8 cellular contexts compared by ENCODE assay signal in the genomic region with DNA sequence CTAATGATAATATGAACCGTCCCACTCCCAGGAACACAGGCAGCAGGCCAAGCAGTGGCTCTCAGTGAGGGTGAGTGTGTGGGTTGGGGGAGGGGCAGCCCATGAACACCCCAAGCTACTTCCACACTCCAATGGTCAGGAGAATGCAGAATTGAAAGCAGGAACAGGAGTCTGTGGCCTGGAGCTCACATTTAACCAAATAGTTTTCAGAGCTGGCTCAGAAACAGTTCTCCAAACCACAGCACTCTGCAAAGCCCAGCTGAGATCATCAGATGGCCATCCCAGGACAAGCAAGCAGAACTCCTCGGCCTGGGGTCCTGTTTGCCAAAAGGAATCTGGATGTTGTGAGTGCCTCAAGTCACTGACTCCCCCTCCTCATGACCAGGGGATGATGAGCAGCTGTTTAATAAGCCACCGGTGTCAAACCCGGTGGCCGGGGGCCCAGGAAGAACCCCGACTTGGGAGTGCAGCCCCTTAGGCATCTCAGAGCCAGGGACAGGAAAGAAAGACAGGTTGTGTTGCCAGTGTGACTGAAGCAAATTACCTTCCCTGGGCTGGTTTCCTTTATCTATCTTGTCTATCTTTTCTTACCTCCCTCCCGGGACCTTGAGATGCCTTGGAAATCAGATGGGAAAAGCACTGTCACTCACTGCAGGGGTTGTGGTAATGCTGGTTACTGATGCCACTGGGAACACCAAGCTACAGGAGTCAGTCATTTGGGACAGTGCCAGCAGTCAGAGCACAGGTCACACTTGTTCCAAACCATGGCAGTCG. TPM values are rescaled to one million over a fixed set of nuclear protein-coding genes. Genes with fewer than 3 reads are reported as not detected.
DNase-seq lines count a peak whose midpoint lies in the region; ATAC-seq, FAIRE-seq and TF ChIP-seq lines count a peak whose summit lies in the region.

No MANE protein-coding gene starts in this region.

- H3K9me3 ChIP-seq in PC-3 (ENCODE audit: low read length), result no peaks in the 10 kb centered on the region
- no peaks in the 10 kb centered on the region for H3K9me3 ChIP-seq in small intestine (ENCODE audit: control insufficient read depth, low read depth)

- no peak for FAIRE-seq in small intestine (lab: Jason Lieb, UNC)

- POLR2A ChIA-PET in PC-3 (lab: Charles Lee; ENCODE audit: unreplicated experiment), result no interaction called here

- 0 out of 2 replicates have a peak overlapping the region, but pooled peaks have one; percentile 17 for H2AFZ ChIP-seq in PC-3 (ENCODE audit: low read length)

- H4K20me1 ChIP-seq in PC-3 (ENCODE audit: low read length), result no peaks in the 10 kb centered on the region

- TF ChIP-seq CTCF in PC-3 (conservative IDR thresholded peaks at IDR 0.05; ENCODE audit: low read depth, low read length), result no peak

- H3K79me2 ChIP-seq in PC-3 (ENCODE audit: low read length), result no peaks in the 10 kb centered on the region

- H3K4me3 ChIP-seq in PC-3 (ENCODE audit: low read length) (no peak overlapping the region), small intestine (ENCODE audit: low read depth in 1 of 2, low read length in 2 of 2) (no peak overlapping the region)

- intact Hi-C loops in PC-3 (cut with micrococcal nuclease), result no loop called here

- H3F3A ChIP-seq in PC-3 (ENCODE audit: low read length, unreplicated experiment), result peaks cover 14% of the 10 kb centered on the region

- 53 to 63% (median 58%) methylated on average over 8 of the region's 8 CpGs for WGBS in small intestine, 3 donors

- peak; percentile 71 for DNase-seq in PC-3
- DNase-seq in glomerular visceral epithelial cell (ENCODE audit: extremely low spot score), result peak; percentile 99
- DNase-seq in small intestine, result peak; percentile 43
- no peak for DNase-seq in NCI-H1436 (lab: John Stamatoyannopoulos, UW)
- no peak for DNase-seq in activated CD4-positive, CD25-positive, alpha-beta regulatory T cell (lab: John Stamatoyannopoulos, UW)
- DNase-seq in stimulated activated CD4-positive, alpha-beta T cell treated with anti-CD3 and anti-CD28 coated beads, Interleukin-4, amount 100 ng/mL, for 24 hours, result no peak

- CTCF ChIA-PET in PC-3 (lab: Charles Lee), result interaction anchor here (0.5 kb wide), 1 partner anchor 128 kb away, joined by 4 read pairs; no protein-coding TSS in a partner anchor

- peak overlapping the region; percentile 98 for H3K27ac ChIP-seq in PC-3 (ENCODE audit: low read length)
- no peak overlapping the region for H3K27ac ChIP-seq in small intestine (ENCODE audit: low read depth in 1 of 2, low read length in 1 of 2)

- H3K4me2 ChIP-seq in PC-3 (ENCODE audit: low read length), result peak overlapping the region; percentile 51

- H3K9ac ChIP-seq in PC-3 (ENCODE audit: low read length), result peak overlapping the region; percentile 39; the same call in 1 of the 2 replicates

- H3K36me3 ChIP-seq in PC-3 (ENCODE audit: low read depth, low read length), result no peaks in the 10 kb centered on the region
- H3K36me3 ChIP-seq in small intestine (ENCODE audit: control insufficient read depth in 2 of 2, insufficient read depth in 2 of 2, low read length in 2 of 2), result no peaks in the 10 kb centered on the region

- H3K27me3 ChIP-seq in PC-3 (ENCODE audit: low read length) (no peaks in the 10 kb centered on the region), small intestine (ENCODE audit: control insufficient read depth in 2 of 2, insufficient read depth in 2 of 2, low read length in 2 of 2) (no peaks in the 10 kb centered on the region)

- H3K4me1 ChIP-seq in PC-3 (ENCODE audit: insufficient read depth, low read length) (peaks cover 43% of the 10 kb centered on the region), small intestine (ENCODE audit: control insufficient read depth in 2 of 2, insufficient read depth in 1 of 2, low read depth in 1 of 2, low read length in 1 of 2) (peaks cover 0 to 4% of the 10 kb centered on the region in 2 donors)

- BruUV-seq in PC-3 (replicated peaks; lab: Mats Ljungman, UMichigan), result no TSS peak

- ATAC-seq in GM18502 (IDR thresholded peaks at IDR 0.05; ENCODE audit: poor library complexity, unreplicated experiment), result peak; percentile 74
- ATAC-seq in HG02678 (IDR thresholded peaks at IDR 0.05; ENCODE audit: unreplicated experiment), result peak; percentile 65
- ATAC-seq in PC-3, result no peak

- no peaks in the 10 kb centered on the region for H3K9me2 ChIP-seq in PC-3 (replicated peaks; ENCODE audit: low read length)

RNA-seq across cellular contexts. Expression of a gene that starts 20.4 kb away (rescaled TPM):
- 71.3 and 72.2 TPM in 2 replicates for total RNA-seq in PC-3 (2014; rRNA removed)
- 10 to 100 TPM; 15.7 to 30.2 (median 19.5) TPM for polyA plus RNA-seq in small intestine

Comparison
In these comparisons a context has a peak if more than half of its experiments do, and no peak if none do; other contexts are left out.
1. DNase-seq: peak in PC-3 (single experiment), glomerular visceral epithelial cell (single experiment) and small intestine (single experiment); none in NCI-H1436 (single experiment), activated CD4-positive, CD25-positive, alpha-beta regulatory T cell (0 of 4) and stimulated activated CD4-positive, alpha-beta T cell treated with anti-CD3 and anti-CD28 coated beads, Interleukin-4, amount 100 ng/mL, for 24 hours (single experiment).